Comparison of ENCODE assay signal across 8 cellular contexts in the genomic region with DNA sequence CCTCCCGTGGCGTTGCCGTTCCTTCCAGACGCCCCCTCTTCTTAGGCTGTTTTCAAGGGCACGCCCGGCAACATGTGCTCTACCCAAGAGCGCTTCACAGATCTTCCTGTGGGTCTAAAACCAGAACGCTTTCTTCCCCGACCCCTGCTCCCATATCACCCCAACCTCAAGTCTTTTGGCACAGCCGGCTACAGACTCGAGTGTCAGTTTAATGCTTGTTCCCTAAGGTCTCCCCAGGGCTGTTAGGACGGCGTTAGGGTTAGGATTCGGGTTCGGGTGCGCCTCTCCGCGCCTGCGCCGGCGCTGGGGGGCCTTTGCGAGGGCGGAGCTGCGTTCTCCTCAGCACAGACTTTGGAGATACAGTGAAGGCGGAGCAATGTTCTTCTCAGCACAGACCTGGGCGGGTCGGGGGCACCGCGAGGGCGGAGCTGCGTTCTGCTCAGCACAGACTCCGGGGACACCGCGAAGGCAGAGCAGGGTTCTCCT.
A peak's percentile ranks its signal among the peaks of the same experiment; 100 is the strongest.
DNase-seq lines count a peak whose midpoint lies in the region; ATAC-seq and TF ChIP-seq lines count a peak whose summit lies in the region.
"Not testable (repeated sequence)": the region's sequence is repeated elsewhere in the genome, so short reads cannot be mapped to it uniquely, and the experiment has no call there.

No MANE protein-coding gene starts in this region.

- CTCF ChIA-PET in CD8-positive, alpha-beta T cell (lab: Charles Lee): interaction anchor here (0.6 to 2.8 kb wide), 8 partner anchors 111 to 651 kb away, joined by 3 to 15 read pairs (median 3); a partner anchor contains a TSS

- POLR2A ChIA-PET in CD8-positive, alpha-beta T cell (lab: Charles Lee): not testable (repeated sequence)

- peak overlapping the region; percentile 67 for H3K4me2 ChIP-seq in osteoblast (ENCODE audit: insufficient read depth, low read length)

- not testable (repeated sequence) for H3K36me3 Mint-ChIP-seq in CD8-positive, alpha-beta T cell; stimulated activated effector memory CD8-positive, alpha-beta T cell treated with anti-CD3 and anti-CD28 coated beads, Interleukin-12 subunit alpha, Interleukin-12 subunit beta, amount 100 ng/mL, for 72 hours

- H3K27me3 ChIP-seq in CD8-positive, alpha-beta T cell (ENCODE audit: insufficient read depth, low read length); osteoblast (ENCODE audit: insufficient read depth, low read length): not testable (repeated sequence)

- intact Hi-C loops in CD8-positive, alpha-beta T cell (cut with DNase I, micrococcal nuclease): loop anchor here in 1 of 2 experiments (5.0 to 10.0 kb wide), 4 partner anchors 118 to 710 kb away; a partner anchor contains a TSS

- H4K20me1 ChIP-seq in osteoblast (ENCODE audit: insufficient read depth, low read length): not testable (repeated sequence)

- ATAC-seq in CD8-positive, alpha-beta T cell: peak; percentile 84
- peak; percentile 52 for ATAC-seq in HG02798 (IDR thresholded peaks at IDR 0.05; ENCODE audit: poor library complexity, unreplicated experiment)
- ATAC-seq in stimulated activated effector memory CD8-positive, alpha-beta T cell treated with anti-CD3 and anti-CD28 coated beads, Interleukin-12 subunit alpha, Interleukin-12 subunit beta, amount 100 ng/mL, for 72 hours: peak; percentile 81

- peak overlapping the region; percentile 72 for H2AFZ ChIP-seq in osteoblast (ENCODE audit: low read length)

- H3K4me1 ChIP-seq in CD8-positive, alpha-beta T cell (ENCODE audit: insufficient read depth, low read length); osteoblast (ENCODE audit: insufficient read depth, low read length): not testable (repeated sequence)

- peak in 5 of 7 experiments; percentile 11 to 64 (median 50) for DNase-seq in CD8-positive, alpha-beta T cell
- DNase-seq in NCI-H526 (lab: John Stamatoyannopoulos, UW) (peak; percentile 74 to 88), cerebellar cortex (ENCODE audit: low spot score) (peak; percentile 10), iPS DF 19.7 (ENCODE audit: low read depth, low spot score) (peak; percentile 38), osteoblast (ENCODE audit: insufficient read length, low spot score, missing footprints) (peak; percentile 77)
- peak; percentile 80 for DNase-seq in activated CD8-positive, alpha-beta memory T cell treated with anti-CD3 and anti-CD28 coated beads for 24 hours
- peak in 1 of 2 donors; percentile 69 for DNase-seq in stimulated activated effector memory CD8-positive, alpha-beta T cell treated with anti-CD3 and anti-CD28 coated beads, Interleukin-12 subunit alpha, Interleukin-12 subunit beta, amount 100 ng/mL, for 72 hours (ENCODE audit: low spot score in 2 of 2)

- not testable (repeated sequence) for TF ChIP-seq CTCF in CD8-positive, alpha-beta T cell (IDR thresholded peaks at IDR 0.05); osteoblast (IDR thresholded peaks at IDR 0.05; ENCODE audit: extremely low read depth, low read depth, low read length)

- H3K27ac Mint-ChIP-seq in CD8-positive, alpha-beta T cell; stimulated activated effector memory CD8-positive, alpha-beta T cell treated with anti-CD3 and anti-CD28 coated beads, Interleukin-12 subunit alpha, Interleukin-12 subunit beta, amount 100 ng/mL, for 72 hours: not testable (repeated sequence)

- H3K36me3 ChIP-seq in CD8-positive, alpha-beta T cell (ENCODE audit: insufficient read depth, low read length); osteoblast (ENCODE audit: insufficient read depth, low read length): not testable (repeated sequence)

- H3K27ac ChIP-seq in CD8-positive, alpha-beta T cell (ENCODE audit: low read depth, low read length); osteoblast (ENCODE audit: low read depth, low read length): not testable (repeated sequence)

- H3K79me2 ChIP-seq in osteoblast (ENCODE audit: insufficient read depth, low read length): not testable (repeated sequence)

- H3K4me3 Mint-ChIP-seq in CD8-positive, alpha-beta T cell: peak overlapping the region; percentile 76
- peak overlapping the region; percentile 64 for H3K4me3 Mint-ChIP-seq in stimulated activated effector memory CD8-positive, alpha-beta T cell treated with anti-CD3 and anti-CD28 coated beads, Interleukin-12 subunit alpha, Interleukin-12 subunit beta, amount 100 ng/mL, for 72 hours

- not testable (repeated sequence) for H3K27me3 Mint-ChIP-seq in CD8-positive, alpha-beta T cell (ENCODE audit: low read depth)

- H3K4me3 ChIP-seq in CD8-positive, alpha-beta T cell (ENCODE audit: low read depth, low read length): peak overlapping the region; percentile 62
- peak overlapping the region; percentile 58 for H3K4me3 ChIP-seq in osteoblast (ENCODE audit: insufficient read depth, low read length)

- H3K4me1 Mint-ChIP-seq in CD8-positive, alpha-beta T cell (ENCODE audit: low read depth); stimulated activated effector memory CD8-positive, alpha-beta T cell treated with anti-CD3 and anti-CD28 coated beads, Interleukin-12 subunit alpha, Interleukin-12 subunit beta, amount 100 ng/mL, for 72 hours: not testable (repeated sequence)

- not testable (repeated sequence) for H3K9me3 Mint-ChIP-seq in CD8-positive, alpha-beta T cell; stimulated activated effector memory CD8-positive, alpha-beta T cell treated with anti-CD3 and anti-CD28 coated beads, Interleukin-12 subunit alpha, Interleukin-12 subunit beta, amount 100 ng/mL, for 72 hours

- not testable (repeated sequence) for H3K9me3 ChIP-seq in CD8-positive, alpha-beta T cell (ENCODE audit: low read length); osteoblast (ENCODE audit: low read depth, low read length)
